Comparison of ENCODE assay signal across 8 cellular contexts in the genomic region with DNA sequence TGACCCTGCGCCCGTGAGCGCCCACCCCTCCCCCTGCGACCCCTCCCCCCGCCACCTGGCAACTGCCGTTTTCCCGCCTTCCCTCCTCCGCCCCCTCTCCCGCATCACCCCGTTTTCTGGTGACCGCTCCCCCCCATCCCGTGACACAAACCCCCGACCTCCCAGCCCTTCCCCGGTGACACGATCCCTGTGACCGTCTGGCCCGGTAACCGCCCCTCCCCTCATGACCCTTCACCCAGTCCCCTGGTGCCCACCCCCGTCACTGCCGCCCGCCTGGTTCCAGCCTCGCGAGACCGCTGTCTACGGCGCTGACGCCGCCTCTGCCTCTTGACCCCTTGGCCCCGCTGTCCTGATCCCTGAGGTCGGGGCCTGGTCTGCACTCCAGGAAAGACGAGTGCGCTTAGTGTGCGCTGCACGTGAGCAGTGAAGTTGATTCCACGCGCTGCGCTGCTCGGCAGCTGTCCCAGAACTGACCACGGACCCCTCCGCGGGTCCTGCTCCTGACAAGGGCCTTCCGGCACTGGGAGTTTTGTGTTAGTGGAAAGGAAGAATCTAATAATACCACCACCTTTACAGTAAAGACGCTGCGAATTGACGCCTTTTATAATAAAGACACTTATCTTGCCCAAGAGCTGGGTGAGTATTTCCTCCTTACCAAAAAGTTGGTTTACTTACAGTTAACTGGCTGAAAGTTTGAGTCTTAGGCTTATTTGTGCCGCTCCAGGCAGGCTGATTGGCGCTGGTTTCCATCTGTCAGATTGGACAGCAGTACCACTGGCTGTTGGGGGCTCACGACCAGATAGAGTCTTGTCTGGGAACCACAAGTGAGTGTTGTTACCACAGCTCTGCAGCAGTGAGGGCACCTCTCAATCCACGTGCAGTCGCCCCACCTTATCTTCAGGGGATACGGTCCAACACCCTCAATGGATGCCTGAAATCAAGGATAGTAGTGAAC. TPM values are rescaled to one million over a fixed set of nuclear protein-coding genes. Genes with fewer than 3 reads are reported as not detected.
DNase-seq lines count a peak whose midpoint lies in the region; ATAC-seq and TF ChIP-seq lines count a peak whose summit lies in the region.

No MANE protein-coding gene starts in this region.

- H2AFZ ChIP-seq in SK-N-SH (ENCODE audit: low read depth): no peak overlapping the region; the same call in 1 of the 2 replicates

- H3K9ac ChIP-seq in ES-I3 (ENCODE audit: low read depth, low read length) (peak overlapping the region; percentile 74), SK-N-SH (peak overlapping the region; percentile 85)

- ATAC-seq in HG03354 (IDR thresholded peaks at IDR 0.05; ENCODE audit: poor library complexity, severe bottlenecking, unreplicated experiment) (peak; percentile 46), left ventricle myocardium superior (peak; percentile 75), HG02870 (IDR thresholded peaks at IDR 0.05; ENCODE audit: unreplicated experiment) (no peak), HG03108 (IDR thresholded peaks at IDR 0.05; ENCODE audit: unreplicated experiment) (no peak)

- WGBS in SK-N-SH (ENCODE audit: low lambda C conversion rate): 20% methylated on average over 42 of the region's 51 CpGs
- 7 to 14% (median 9%) methylated on average over 45 to 51 of the region's 51 CpGs for WGBS in adipose tissue, 3 donors

- H3K27ac ChIP-seq in SK-N-SH (ENCODE audit: low read depth in 2 of 2, low read length in 1 of 2): peak overlapping the region; percentile 22 to 78; a peak in 3 of 4 replicates
- H3K27ac ChIP-seq in adipose tissue (ENCODE audit: low read depth, low read length): peak overlapping the region; percentile 78

- TF ChIP-seq CTCF in SK-N-SH (IDR thresholded peaks at IDR 0.05): no peak

- no peak for TF ChIP-seq EP300 in SK-N-SH (IDR thresholded peaks at IDR 0.05; ENCODE audit: borderline replicate concordance in 1 of 2, low read depth in 1 of 2, low read length in 1 of 2)

- peak overlapping the region; percentile 81 to 88 for H3K4me3 ChIP-seq in SK-N-SH (ENCODE audit: low read depth in 2 of 2, low read length in 1 of 2)

- peak overlapping the region; percentile 99 for H3K4me2 ChIP-seq in SK-N-SH

- POLR2A ChIA-PET in SK-N-SH (lab: Yijun Ruan, JAX): no interaction called here

- H3K9me3 ChIP-seq in ES-I3 (ENCODE audit: control insufficient read depth, insufficient read depth, low read length): no peaks in the 10 kb centered on the region
- no peaks in the 10 kb centered on the region for H3K9me3 ChIP-seq in SK-N-SH

- CTCF ChIA-PET in SK-N-SH (lab: Yijun Ruan, JAX): no interaction called here

- H3K36me3 ChIP-seq in ES-I3 (ENCODE audit: insufficient read depth, low read length): no peaks in the 10 kb centered on the region
- peaks cover 13 to 19% of the 10 kb centered on the region in 2 experiments for H3K36me3 ChIP-seq in SK-N-SH (replicated peaks in 1 of 2; ENCODE audit: control insufficient read depth in 1 of 2, insufficient read depth in 2 of 2, low read length in 1 of 2)

- H3K27me3 ChIP-seq in SK-N-SH (ENCODE audit: insufficient read depth): no peaks in the 10 kb centered on the region

- no peak for TF ChIP-seq RAD21 in SK-N-SH (IDR thresholded peaks at IDR 0.05; ENCODE audit: low read length)

- intact Hi-C loops in left ventricle myocardium superior (cut with micrococcal nuclease): no loop called here

- H3F3A ChIP-seq in SK-N-SH (replicated peaks; ENCODE audit: insufficient read depth): peaks cover 11% of the 10 kb centered on the region

- H3K4me1 ChIP-seq in ES-I3 (ENCODE audit: insufficient read depth, low read length) (no peaks in the 10 kb centered on the region), SK-N-SH (ENCODE audit: control insufficient read depth in 1 of 2, insufficient read depth in 2 of 2, low read depth in 1 of 2, low read length in 1 of 2) (peaks cover 0 to 12% of the 10 kb centered on the region in 2 experiments; a peak in 2 of 4 replicates)

- H3K79me2 ChIP-seq in SK-N-SH (ENCODE audit: insufficient read depth): peaks cover 51% of the 10 kb centered on the region

- H3K9me2 ChIP-seq in SK-N-SH: no peaks in the 10 kb centered on the region

- peaks cover 10% of the 10 kb centered on the region; the same call in 1 of the 2 replicates for H4K20me1 ChIP-seq in SK-N-SH (ENCODE audit: insufficient read depth)

- DNase-seq in SK-N-SH (peak; percentile 87), left ventricle myocardium superior (peak; percentile 79), retina (peak; percentile 47)

TF ChIP-seq in SK-N-SH, 30 proteins besides CTCF, POLR2A, EP300 and RAD21:
- TF ChIP-seq, protein P1, sequence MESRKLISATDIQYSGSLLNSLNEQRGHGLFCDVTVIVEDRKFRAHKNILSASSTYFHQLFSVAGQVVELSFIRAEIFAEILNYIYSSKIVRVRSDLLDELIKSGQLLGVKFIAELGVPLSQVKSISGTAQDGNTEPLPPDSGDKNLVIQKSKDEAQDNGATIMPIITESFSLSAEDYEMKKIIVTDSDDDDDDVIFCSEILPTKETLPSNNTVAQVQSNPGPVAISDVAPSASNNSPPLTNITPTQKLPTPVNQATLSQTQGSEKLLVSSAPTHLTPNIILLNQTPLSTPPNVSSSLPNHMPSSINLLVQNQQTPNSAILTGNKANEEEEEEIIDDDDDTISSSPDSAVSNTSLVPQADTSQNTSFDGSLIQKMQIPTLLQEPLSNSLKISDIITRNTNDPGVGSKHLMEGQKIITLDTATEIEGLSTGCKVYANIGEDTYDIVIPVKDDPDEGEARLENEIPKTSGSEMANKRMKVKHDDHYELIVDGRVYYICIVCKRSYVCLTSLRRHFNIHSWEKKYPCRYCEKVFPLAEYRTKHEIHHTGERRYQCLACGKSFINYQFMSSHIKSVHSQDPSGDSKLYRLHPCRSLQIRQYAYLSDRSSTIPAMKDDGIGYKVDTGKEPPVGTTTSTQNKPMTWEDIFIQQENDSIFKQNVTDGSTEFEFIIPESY (IDR thresholded peaks at IDR 0.05; ENCODE audit: borderline replicate concordance, low read depth): peak; percentile 93
- no peak for TF ChIP-seq SMC3 (IDR thresholded peaks at IDR 0.05; ENCODE audit: low read depth, low read length)
- TF ChIP-seq, protein P2, sequence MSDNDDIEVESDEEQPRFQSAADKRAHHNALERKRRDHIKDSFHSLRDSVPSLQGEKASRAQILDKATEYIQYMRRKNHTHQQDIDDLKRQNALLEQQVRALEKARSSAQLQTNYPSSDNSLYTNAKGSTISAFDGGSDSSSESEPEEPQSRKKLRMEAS (IDR thresholded peaks at IDR 0.05; ENCODE audit: low read depth): peak; percentile 45; the same call in 1 of the 2 replicates
- TF ChIP-seq CHD2 (IDR thresholded peaks at IDR 0.05; ENCODE audit: low read length, partially characterized antibody): peak; percentile 98
- TF ChIP-seq SIN3A (IDR thresholded peaks at IDR 0.05; ENCODE audit: borderline replicate concordance, low read depth, low read length): no peak
- no peak for TF ChIP-seq POLR2AphosphoS5 (IDR thresholded peaks at IDR 0.05; ENCODE audit: low read depth, low read length)
- TF ChIP-seq MXI1 (IDR thresholded peaks at IDR 0.05; ENCODE audit: low read depth, low read length): peak; percentile 80
- no peak for TF ChIP-seq MEF2A (IDR thresholded peaks at IDR 0.05; ENCODE audit: borderline replicate concordance, low read depth)
- TF ChIP-seq, protein P3, sequence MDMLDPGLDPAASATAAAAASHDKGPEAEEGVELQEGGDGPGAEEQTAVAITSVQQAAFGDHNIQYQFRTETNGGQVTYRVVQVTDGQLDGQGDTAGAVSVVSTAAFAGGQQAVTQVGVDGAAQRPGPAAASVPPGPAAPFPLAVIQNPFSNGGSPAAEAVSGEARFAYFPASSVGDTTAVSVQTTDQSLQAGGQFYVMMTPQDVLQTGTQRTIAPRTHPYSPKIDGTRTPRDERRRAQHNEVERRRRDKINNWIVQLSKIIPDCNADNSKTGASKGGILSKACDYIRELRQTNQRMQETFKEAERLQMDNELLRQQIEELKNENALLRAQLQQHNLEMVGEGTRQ (IDR thresholded peaks at IDR 0.05; ENCODE audit: borderline replicate concordance, low read depth, low read length): no peak
- TF ChIP-seq, protein P4, sequence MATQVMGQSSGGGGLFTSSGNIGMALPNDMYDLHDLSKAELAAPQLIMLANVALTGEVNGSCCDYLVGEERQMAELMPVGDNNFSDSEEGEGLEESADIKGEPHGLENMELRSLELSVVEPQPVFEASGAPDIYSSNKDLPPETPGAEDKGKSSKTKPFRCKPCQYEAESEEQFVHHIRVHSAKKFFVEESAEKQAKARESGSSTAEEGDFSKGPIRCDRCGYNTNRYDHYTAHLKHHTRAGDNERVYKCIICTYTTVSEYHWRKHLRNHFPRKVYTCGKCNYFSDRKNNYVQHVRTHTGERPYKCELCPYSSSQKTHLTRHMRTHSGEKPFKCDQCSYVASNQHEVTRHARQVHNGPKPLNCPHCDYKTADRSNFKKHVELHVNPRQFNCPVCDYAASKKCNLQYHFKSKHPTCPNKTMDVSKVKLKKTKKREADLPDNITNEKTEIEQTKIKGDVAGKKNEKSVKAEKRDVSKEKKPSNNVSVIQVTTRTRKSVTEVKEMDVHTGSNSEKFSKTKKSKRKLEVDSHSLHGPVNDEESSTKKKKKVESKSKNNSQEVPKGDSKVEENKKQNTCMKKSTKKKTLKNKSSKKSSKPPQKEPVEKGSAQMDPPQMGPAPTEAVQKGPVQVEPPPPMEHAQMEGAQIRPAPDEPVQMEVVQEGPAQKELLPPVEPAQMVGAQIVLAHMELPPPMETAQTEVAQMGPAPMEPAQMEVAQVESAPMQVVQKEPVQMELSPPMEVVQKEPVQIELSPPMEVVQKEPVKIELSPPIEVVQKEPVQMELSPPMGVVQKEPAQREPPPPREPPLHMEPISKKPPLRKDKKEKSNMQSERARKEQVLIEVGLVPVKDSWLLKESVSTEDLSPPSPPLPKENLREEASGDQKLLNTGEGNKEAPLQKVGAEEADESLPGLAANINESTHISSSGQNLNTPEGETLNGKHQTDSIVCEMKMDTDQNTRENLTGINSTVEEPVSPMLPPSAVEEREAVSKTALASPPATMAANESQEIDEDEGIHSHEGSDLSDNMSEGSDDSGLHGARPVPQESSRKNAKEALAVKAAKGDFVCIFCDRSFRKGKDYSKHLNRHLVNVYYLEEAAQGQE (IDR thresholded peaks at IDR 0.05; ENCODE audit: low read depth, low read length): no peak

RNA-seq across cellular contexts. Expression of gene DDX51, which starts 59.2 kb away (rescaled TPM):
- 14.4 and 17.3 TPM in 2 replicates for polyA plus RNA-seq in SK-N-SH (2012; rRNA removed)
- polyA plus RNA-seq in SK-N-SH (2012; cell fraction: cytosol; rRNA removed): 4.5 and 5.9 TPM in 2 replicates
- polyA plus RNA-seq in SK-N-SH (2012; cell fraction: nucleus; rRNA removed): 65.1 and 90.9 TPM in 2 replicates
- polyA plus RNA-seq in adipose tissue: 10 to 100 TPM; 14.3 to 19.0 (median 14.6) TPM
- total RNA-seq in left ventricle myocardium superior: 8.6 TPM

RNA-seq across cellular contexts. Expression of gene NOC4L, which starts 59.3 kb away (rescaled TPM):
- polyA plus RNA-seq in SK-N-SH (2012; rRNA removed) (8.3 and 12.9 TPM in 2 replicates), adipose tissue (10 to 100 TPM; 15.8 to 22.6 (median 18.0) TPM)
- polyA plus RNA-seq in SK-N-SH (2012; cell fraction: cytosol; rRNA removed): 5.0 and 8.1 TPM in 2 replicates
- polyA plus RNA-seq in SK-N-SH (2012; cell fraction: nucleus; rRNA removed): 17.1 and 25.2 TPM in 2 replicates
- total RNA-seq in left ventricle myocardium superior: 12.1 TPM

Comparison
In these comparisons a context has a peak if more than half of its experiments do, and no peak if none do; other contexts are left out.
1. ATAC-seq: peak in HG03354 (single experiment) and left ventricle myocardium superior (single experiment); none in HG02870 (single experiment) and HG03108 (single experiment).
2. Peak in every context shown above with its lines, with median percentiles within 50 percentile points of each other: DNase-seq.